Comparison of ENCODE assay signal across 8 cellular contexts in genomic region chr19:10695401-10696398, GRCh38.
DNase-seq lines count a peak whose midpoint lies in the region; ATAC-seq and TF ChIP-seq lines count a peak whose summit lies in the region.

No MANE protein-coding gene starts in this region.

- H3K4me3 ChIP-seq in GM06990 (replicated peaks; ENCODE audit: low read depth, low read length) = no peak overlapping the region

- ATAC-seq in HG03103 (IDR thresholded peaks at IDR 0.05; ENCODE audit: low read depth, unreplicated experiment) (peak; percentile 74), GM18873 (IDR thresholded peaks at IDR 0.05; ENCODE audit: low FRiP score, unreplicated experiment) (no peak)
- ATAC-seq in activated CD4-positive, CD25-positive, alpha-beta regulatory T cell treated with anti-CD3 and anti-CD28 coated beads, Interleukin-2, amount 50 U/mL, for 24 hours = peak; percentile 94 to 95

- no peak overlapping the region for H3K27ac ChIP-seq in caudate nucleus (ENCODE audit: low read depth, low read length)

- peaks cover 15% of the 10 kb centered on the region for H3K36me3 ChIP-seq in GM06990 (ENCODE audit: control insufficient read depth, insufficient read depth, low read length)

- DNase-seq in GM06990 (ENCODE audit: extremely low read depth, insufficient read length) = peak; percentile 89
- peak; percentile 98 for DNase-seq in NCI-H345 (lab: John Stamatoyannopoulos, UW)
- DNase-seq in caudate nucleus (lab: John Stamatoyannopoulos, UW) = peak in 60 of 61 donors; percentile 15 to 96 (median 82)
- DNase-seq in inferior parietal cortex (ENCODE audit: extremely low spot score) = peak; percentile 88
- peak; percentile 81 to 87 (median 86) for DNase-seq in stimulated activated CD4-positive, alpha-beta T cell treated with anti-CD3 and anti-CD28 coated beads, Interleukin-12 subunit alpha, Interleukin-12 subunit beta, amount 100 ng/mL, for 48 hours (ENCODE audit: low read depth in 2 of 3, low spot score in 1 of 3)

- H3K27me3 ChIP-seq in GM06990 (replicated peaks; ENCODE audit: control insufficient read depth, insufficient read depth, low read length) = no peaks in the 10 kb centered on the region

- no peak for TF ChIP-seq CTCF in GM06990 (IDR thresholded peaks at IDR 0.05; ENCODE audit: insufficient read depth, low read length, poor library complexity, severe bottlenecking)
